Comparison of ENCODE assay signal across 13 cellular contexts in the genomic region with DNA sequence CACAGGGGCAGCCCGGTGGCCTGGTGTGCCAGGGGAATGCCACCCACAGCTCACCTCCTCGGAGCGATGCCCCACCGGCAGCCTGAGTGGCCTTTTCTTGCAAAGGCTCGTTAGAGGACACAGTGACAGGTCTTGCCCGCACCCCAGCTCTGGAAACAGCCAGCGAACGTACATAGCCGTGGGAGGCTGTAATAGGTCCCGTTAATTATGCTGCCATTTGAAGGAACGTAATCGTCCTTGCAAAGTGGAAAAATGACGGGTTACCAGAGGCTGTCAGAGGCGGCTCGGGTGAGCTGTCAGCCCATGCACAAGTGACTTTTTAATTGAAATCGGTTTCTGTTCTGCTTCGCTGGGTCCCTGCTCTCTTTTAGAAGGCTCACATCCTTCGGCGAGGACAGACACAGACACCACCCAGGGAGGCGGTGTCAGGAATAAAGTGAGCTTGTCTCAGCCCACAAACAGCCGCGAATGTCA.
A peak's percentile ranks its signal among the peaks of the same experiment; 100 is the strongest.
DNase-seq lines count a peak whose midpoint lies in the region; ATAC-seq and TF ChIP-seq lines count a peak whose summit lies in the region.
"Had no signal": no experiment of that assay in that cellular context is flagged by ENCODE, and none has a peak within 500 bp of the region (broad histone marks: within the 10 kb centered on the region; RNA-seq: fewer than 3 reads in every experiment).

No MANE protein-coding gene starts in this region.

- H3K27ac ChIP-seq in osteoblast (ENCODE audit: low read depth, low read length) = no peak overlapping the region
- H3K27ac ChIP-seq: epithelial cell of prostate had no signal

- peak overlapping the region; percentile 57 for H3K4me3 ChIP-seq in endocrine pancreas (ENCODE audit: control insufficient read depth, insufficient read depth, low read length)
- H3K4me3 ChIP-seq in osteoblast (ENCODE audit: insufficient read depth, low read length) = peak overlapping the region; percentile 65

- DNase-seq in G401 (ENCODE audit: low spot score) (peak; percentile 62), NCI-H2227 (lab: John Stamatoyannopoulos, UW; ENCODE audit: unreplicated experiment) (peak; percentile 75), osteoblast (ENCODE audit: insufficient read length, low spot score, missing footprints) (no peak), HCEC 1CT (no peak), left lobe of liver (ENCODE audit: low spot score) (no peak)
- DNase-seq: left ventricle myocardium superior, NCI-H187 treated with DMSO at 0.1 percent for 48 hours, T-helper 9 cell had no signal

- in situ Hi-C loops in G401 (cut with HindIII; ENCODE audit: low sequenced_read_pairs) = no loop called here

- H3K4me1 ChIP-seq in endocrine pancreas (ENCODE audit: control insufficient read depth, insufficient read depth, low read length) (no peaks in the 10 kb centered on the region), osteoblast (ENCODE audit: insufficient read depth, low read length) (peaks cover 8% of the 10 kb centered on the region)

- H3K27me3 ChIP-seq in endocrine pancreas (ENCODE audit: control insufficient read depth, insufficient read depth, low read length) (no peaks in the 10 kb centered on the region), osteoblast (ENCODE audit: insufficient read depth, low read length) (no peaks in the 10 kb centered on the region)

- H4K20me1 ChIP-seq in osteoblast (ENCODE audit: insufficient read depth, low read length) = no peaks in the 10 kb centered on the region

- H3K9me3 ChIP-seq in endocrine pancreas (ENCODE audit: control insufficient read depth, low read length) = no peaks in the 10 kb centered on the region
- H3K9me3 ChIP-seq in osteoblast (ENCODE audit: low read depth, low read length) = peaks cover 3% of the 10 kb centered on the region

- H3K36me3 ChIP-seq in endocrine pancreas (ENCODE audit: control insufficient read depth, insufficient read depth, low read length) (no peaks in the 10 kb centered on the region), osteoblast (ENCODE audit: insufficient read depth, low read length) (no peaks in the 10 kb centered on the region)

- no peak overlapping the region for H3K9ac ChIP-seq in endocrine pancreas (ENCODE audit: control insufficient read depth, insufficient read depth, low read length)

- no peak for TF ChIP-seq CTCF in osteoblast (IDR thresholded peaks at IDR 0.05; ENCODE audit: extremely low read depth, low read depth, low read length)

- H2AFZ ChIP-seq in osteoblast (ENCODE audit: low read length) = peak overlapping the region; percentile 84

- ATAC-seq in HG03175 (IDR thresholded peaks at IDR 0.05; ENCODE audit: unreplicated experiment) (no peak), HG03378 (IDR thresholded peaks at IDR 0.05; ENCODE audit: unreplicated experiment) (no peak), left lobe of liver (no peak)
- ATAC-seq: activated T-helper 17 cell treated with anti-CD3 and anti-CD28 coated beads, Interleukin-2, amount 50 U/mL, for 72 hours; left ventricle myocardium superior had no signal

- H3K79me2 ChIP-seq in osteoblast (ENCODE audit: insufficient read depth, low read length) = no peaks in the 10 kb centered on the region

- H3K4me2 ChIP-seq in osteoblast (ENCODE audit: insufficient read depth, low read length) = peak overlapping the region; percentile 82

Comparison
In these comparisons a context has a peak if more than half of its experiments do, and no peak if none do; other contexts are left out.
1. DNase-seq: peak in G401 (single experiment) and NCI-H2227 (single experiment); none in osteoblast (single experiment), HCEC 1CT (single experiment) and left lobe of liver (single experiment).